ENCODE assay signal across 8 cellular contexts in genomic region chr17:48612456-48612853, GRCh38. TPM values are rescaled to one million over a fixed set of nuclear protein-coding genes. Genes with fewer than 3 reads are reported as not detected.
DNase-seq lines count a peak whose midpoint lies in the region; ATAC-seq and TF ChIP-seq lines count a peak whose summit lies in the region.

No MANE protein-coding gene starts in this region.

- in situ Hi-C loops in GM13976 (cut with MboI; ENCODE audit: low sequenced_read_pairs, unreplicated experiment): no loop called here

- H4K8ac ChIP-seq in mesenchymal stem cell (ENCODE audit: low read length): no peak overlapping the region

- H3K4me1 ChIP-seq in mesenchymal stem cell (ENCODE audit: control insufficient read depth, insufficient read depth, low read depth, low read length): peaks cover 22% of the 10 kb centered on the region

- H2BK120ac ChIP-seq in mesenchymal stem cell (ENCODE audit: low read depth, low read length): peak overlapping the region; percentile 91

- peaks cover 0 to 4% of the 10 kb centered on the region in 2 experiments for H3K36me3 ChIP-seq in mesenchymal stem cell (ENCODE audit: control insufficient read depth in 1 of 2, insufficient read depth in 2 of 2, low read depth in 1 of 2, low read length in 2 of 2)

- no peaks in the 10 kb centered on the region for H3K9me3 Mint-ChIP-seq in stimulated activated naive CD8-positive, alpha-beta T cell treated with anti-CD3 and anti-CD28 coated beads, Interleukin-15, Interleukin-2, amounts not matched to agents 100 ng/mL and 50 ng/mL, for 24 hours
- H3K9me3 Mint-ChIP-seq in WTC11: no peaks in the 10 kb centered on the region

- WGBS in mesenchymal stem cell: under 1% methylated on average over 15 of the region's 15 CpGs

- H4K91ac ChIP-seq in mesenchymal stem cell (ENCODE audit: low read length): peak overlapping the region; percentile 0

- H2BK5ac ChIP-seq in mesenchymal stem cell (ENCODE audit: low read depth, low read length, poor library complexity, severe bottlenecking): no peak overlapping the region

- peak overlapping the region in 1 of 2 experiments; percentile 90 for H3K4ac ChIP-seq in mesenchymal stem cell (ENCODE audit: low read depth in 1 of 2, low read length in 2 of 2)

- H3K27ac Mint-ChIP-seq in stimulated activated naive CD8-positive, alpha-beta T cell treated with anti-CD3 and anti-CD28 coated beads, Interleukin-15, Interleukin-2, amounts not matched to agents 100 ng/mL and 50 ng/mL, for 24 hours: no peak overlapping the region
- H3K27ac Mint-ChIP-seq in WTC11: no peak overlapping the region

- H3K27ac ChIP-seq in mesenchymal stem cell (ENCODE audit: low read length, poor library complexity, severe bottlenecking): peak overlapping the region; percentile 64

- H3K4me1 Mint-ChIP-seq in stimulated activated naive CD8-positive, alpha-beta T cell treated with anti-CD3 and anti-CD28 coated beads, Interleukin-15, Interleukin-2, amounts not matched to agents 100 ng/mL and 50 ng/mL, for 24 hours (ENCODE audit: low read depth): peaks cover 53% of the 10 kb centered on the region
- peaks cover 29% of the 10 kb centered on the region for H3K4me1 Mint-ChIP-seq in WTC11

- H2BK15ac ChIP-seq in mesenchymal stem cell (ENCODE audit: low read depth, poor library complexity, severe bottlenecking): no peak overlapping the region

- H3K4me2 ChIP-seq in mesenchymal stem cell (ENCODE audit: low read length, poor library complexity, severe bottlenecking): peak overlapping the region; percentile 97

- no peak overlapping the region for H3K14ac ChIP-seq in mesenchymal stem cell (ENCODE audit: low read length in 2 of 2)

- no peak overlapping the region for H2AK5ac ChIP-seq in mesenchymal stem cell (ENCODE audit: low read length, severe bottlenecking)

- H3K79me1 ChIP-seq in mesenchymal stem cell (replicated peaks; ENCODE audit: low read length, poor library complexity, severe bottlenecking): peaks cover 8% of the 10 kb centered on the region

- peak overlapping the region in 1 of 2 experiments; percentile 6 for H2BK12ac ChIP-seq in mesenchymal stem cell (ENCODE audit: low read length in 2 of 2)

- peaks cover 27 to 35% of the 10 kb centered on the region in 2 experiments for H3K27me3 ChIP-seq in mesenchymal stem cell (ENCODE audit: control insufficient read depth in 1 of 2, insufficient read depth in 1 of 2, low read length in 2 of 2)

- peaks cover 79% of the 10 kb centered on the region for H3K27me3 Mint-ChIP-seq in stimulated activated naive CD8-positive, alpha-beta T cell treated with anti-CD3 and anti-CD28 coated beads, Interleukin-15, Interleukin-2, amounts not matched to agents 100 ng/mL and 50 ng/mL, for 24 hours
- peaks cover 100% of the 10 kb centered on the region; the same call in 1 of the 2 replicates for H3K27me3 Mint-ChIP-seq in WTC11 (ENCODE audit: low read depth)

- no peak overlapping the region for H3K23ac ChIP-seq in mesenchymal stem cell (ENCODE audit: low read length in 2 of 2)

- ATAC-seq in stimulated activated naive CD8-positive, alpha-beta T cell treated with anti-CD3 and anti-CD28 coated beads, Interleukin-15, Interleukin-2, amounts not matched to agents 100 U/mL and 50 U/mL, for 24 hours: no peak
- ATAC-seq in WTC11 (no peak), GM21390 (IDR thresholded peaks at IDR 0.05; ENCODE audit: unreplicated experiment) (no peak)

- peak overlapping the region; percentile 62 to 87 for H3K4me3 ChIP-seq in mesenchymal stem cell (ENCODE audit: insufficient read depth in 1 of 2, low read depth in 1 of 2, low read length in 2 of 2)

- H2AFZ ChIP-seq in mesenchymal stem cell (ENCODE audit: low read depth, low read length): no peak overlapping the region

- peak overlapping the region; percentile 98 for H3K9ac ChIP-seq in mesenchymal stem cell (ENCODE audit: low read length)

- no peaks in the 10 kb centered on the region for H3K9me3 ChIP-seq in mesenchymal stem cell (ENCODE audit: control insufficient read depth, low read length)

- CTCF ChIA-PET in WTC11 (lab: Charles Lee): interaction anchor here (0.6 to 1.4 kb wide), 12 partner anchors 8 to 586 kb away, joined by 3 to 7 read pairs (median 4); partner anchors contain the start of genes HOXB5 and HOXB6

- H3K18ac ChIP-seq in mesenchymal stem cell (ENCODE audit: low read depth in 1 of 2, low read length in 2 of 2): peak overlapping the region; percentile 46 to 98

- H3K36me3 Mint-ChIP-seq in stimulated activated naive CD8-positive, alpha-beta T cell treated with anti-CD3 and anti-CD28 coated beads, Interleukin-15, Interleukin-2, amounts not matched to agents 100 ng/mL and 50 ng/mL, for 24 hours (ENCODE audit: low read depth): no peaks in the 10 kb centered on the region
- 0 out of 2 replicates have a peak, but pooled peaks cover 2% of the 10 kb centered on the region for H3K36me3 Mint-ChIP-seq in WTC11

- no peak for DNase-seq in stimulated activated naive CD8-positive, alpha-beta T cell treated with anti-CD3 and anti-CD28 coated beads, Interleukin-15, Interleukin-2, amounts not matched to agents 100 U/mL and 50 U/mL, for 24 hours
- DNase-seq in WTC11 (ENCODE audit: low spot score) (no peak), mesenchymal stem cell (peak; percentile 74), activated gamma-delta T cell treated with Interleukin-2 at 50 U/mL for 16 hours (no peak), GM13976 (ENCODE audit: low spot score) (no peak), SKM-1 (lab: John Stamatoyannopoulos, UW; ENCODE audit: unreplicated experiment) (no peak)

- TF ChIP-seq CTCF in WTC11 (IDR thresholded peaks at IDR 0.05) (no peak), GM13976 (IDR thresholded peaks at IDR 0.05; ENCODE audit: borderline replicate concordance, control extremely low read depth, extremely low read depth, insufficient read depth, missing control alignments) (no peak)

- H3K4me3 Mint-ChIP-seq in stimulated activated naive CD8-positive, alpha-beta T cell treated with anti-CD3 and anti-CD28 coated beads, Interleukin-15, Interleukin-2, amounts not matched to agents 100 ng/mL and 50 ng/mL, for 24 hours: peak overlapping the region; percentile 75
- peak overlapping the region; percentile 21; the same call in 1 of the 2 replicates for H3K4me3 Mint-ChIP-seq in WTC11

- POLR2A ChIA-PET in WTC11 (lab: Charles Lee): no interaction called here

TF ChIP-seq in WTC11, 78 proteins besides CTCF, POLR2A, EP300 and RAD21 (continues in another document):
- TF ChIP-seq NFYB (CRISPR knock-in tag; conservative IDR thresholded peaks at IDR 0.05; ENCODE audit: low read depth) (no peak), ZNF425 (CRISPR knock-in tag; conservative IDR thresholded peaks at IDR 0.05) (no peak), TP53 (CRISPR knock-in tag; IDR thresholded peaks at IDR 0.05) (no peak), ZNF281 (CRISPR knock-in tag; IDR thresholded peaks at IDR 0.05) (no peak), NFATC4 (CRISPR knock-in tag; IDR thresholded peaks at IDR 0.05) (no peak), ZBTB21 (CRISPR knock-in tag; IDR thresholded peaks at IDR 0.05; ENCODE audit: borderline replicate concordance) (no peak), GRHL2 (CRISPR knock-in tag; IDR thresholded peaks at IDR 0.05; ENCODE audit: insufficient replicate concordance, severe bottlenecking) (no peak), ZNF671 (CRISPR knock-in tag; IDR thresholded peaks at IDR 0.05) (no peak)

RNA-seq across cellular contexts. Expression of gene HOXB7, which starts 1.6 kb away (rescaled TPM):
- total RNA-seq in WTC11 (2021): 0.14 TPM in 1 of 3 replicates, not detected in the others
- 108 TPM for polyA plus RNA-seq in mesenchymal stem cell (2013, experiment 1 of 2)
- polyA plus RNA-seq in mesenchymal stem cell (2013, experiment 2 of 2): 115 TPM

RNA-seq across cellular contexts. Expression of gene HOXB8, which starts 2.6 kb away (rescaled TPM):
- total RNA-seq in WTC11 (2021): not detected in 3 replicates
- polyA plus RNA-seq in mesenchymal stem cell (2013, experiment 1 of 2): 53.4 TPM
- 50.0 TPM for polyA plus RNA-seq in mesenchymal stem cell (2013, experiment 2 of 2)

RNA-seq across cellular contexts. Expression of gene HOXB6, which starts 7.7 kb away (rescaled TPM):
- total RNA-seq in WTC11 (2021): 0.11 TPM in 1 of 3 replicates, not detected in the others
- polyA plus RNA-seq in mesenchymal stem cell (2013, experiment 1 of 2): 37.1 TPM
- polyA plus RNA-seq in mesenchymal stem cell (2013, experiment 2 of 2): 35.9 TPM

RNA-seq across cellular contexts. Expression of gene HOXB9, which starts 13.7 kb away (rescaled TPM):
- total RNA-seq in WTC11 (2021): 0.09 to 0.24 TPM (median 0.09 TPM) in 3 replicates
- polyA plus RNA-seq in mesenchymal stem cell (2013, experiment 1 of 2): 47.3 TPM
- polyA plus RNA-seq in mesenchymal stem cell (2013, experiment 2 of 2): 47.4 TPM

RNA-seq across cellular contexts. Expression of gene HOXB5, which starts 18.9 kb away (rescaled TPM):
- total RNA-seq in WTC11 (2021): not detected in 3 replicates
- 15.0 TPM for polyA plus RNA-seq in mesenchymal stem cell (2013, experiment 1 of 2)
- polyA plus RNA-seq in mesenchymal stem cell (2013, experiment 2 of 2): 14.1 TPM
